ENCODE assay signal across 1 cellular context in genomic region chr3:140922634-140923033, GRCh38.
TF ChIP-seq lines count a peak whose summit lies in the region.

No MANE protein-coding gene starts in this region.

TF ChIP-seq in IMR-90, 13 proteins besides CTCF, POLR2A, EP300 and RAD21 (continued from another document):
- TF ChIP-seq ELK1 (IDR thresholded peaks at IDR 0.05; ENCODE audit: borderline replicate concordance, low read depth, low read length) (no peak), NFE2L2 (IDR thresholded peaks at IDR 0.05; ENCODE audit: low read depth, low read length) (no peak), RFX5 (IDR thresholded peaks at IDR 0.05; ENCODE audit: low read depth, low read length) (no peak)
